ENCODE assay signal across 15 cellular contexts in the genomic region with DNA sequence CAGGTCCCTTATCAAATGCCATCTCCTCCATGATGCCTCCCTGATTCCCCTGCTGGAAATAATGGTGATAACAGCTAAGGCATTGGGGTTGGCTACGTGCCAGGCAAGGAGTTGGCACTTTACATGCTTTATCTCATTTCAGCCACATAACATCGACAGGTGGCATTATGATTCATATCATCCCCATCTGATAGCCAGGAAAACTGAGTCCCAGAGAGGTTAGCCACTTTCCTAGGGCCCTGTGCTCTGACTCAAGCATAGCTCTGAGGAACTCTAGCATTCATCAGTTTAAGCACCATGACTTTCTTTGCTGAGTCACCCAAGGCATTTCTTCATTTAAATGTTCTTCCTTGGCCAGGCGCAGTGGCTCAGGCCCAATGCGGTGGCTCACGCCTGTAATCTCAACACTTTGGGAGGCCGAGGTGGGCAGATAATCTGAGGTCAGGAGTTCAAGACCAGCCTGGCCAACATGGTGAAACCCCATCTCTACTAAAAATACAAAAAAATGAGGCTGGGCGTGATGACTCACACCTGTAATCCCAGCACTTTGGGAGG. TPM values are rescaled to one million over a fixed set of nuclear protein-coding genes. Genes with fewer than 3 reads are reported as not detected.
DNase-seq lines count a peak whose midpoint lies in the region; TF ChIP-seq lines count a peak whose summit lies in the region.
"Had no signal": no experiment of that assay in that cellular context is flagged by ENCODE, and none has a peak within 500 bp of the region (broad histone marks: within the 10 kb centered on the region; RNA-seq: fewer than 3 reads in every experiment).

No MANE protein-coding gene starts in this region.

- TF ChIP-seq CTCF in NB4 (IDR thresholded peaks at IDR 0.05; ENCODE audit: low read depth, low read length): no peak
- no peak for TF ChIP-seq CTCF in cardiac fibroblast (IDR thresholded peaks at IDR 0.05; ENCODE audit: low read depth, low read length)
- peak; percentile 15 for TF ChIP-seq CTCF in neutrophil (IDR thresholded peaks at IDR 0.05)
- TF ChIP-seq CTCF in stomach (IDR thresholded peaks at IDR 0.05): no peak

- peak; percentile 58 for DNase-seq in DMS53 (lab: John Stamatoyannopoulos, UW)
- no peak for DNase-seq in DMS53 treated with DMSO at 0.1 percent for 48 hours (lab: John Stamatoyannopoulos, UW; ENCODE audit: unreplicated experiment)
- peak; percentile 44 for DNase-seq in NB4 (ENCODE audit: low read depth)
- DNase-seq in cardiac fibroblast (ENCODE audit: low read depth in 2 of 2): peak; percentile 26 to 79
- DNase-seq in NCI-H345 (lab: John Stamatoyannopoulos, UW): no peak
- DNase-seq in stomach: no peak
- no peak for DNase-seq in amniotic stem cell (lab: John Stamatoyannopoulos, UW)
- DNase-seq: 8988T; activated CD4-positive, alpha-beta memory T cell treated with anti-CD3 and anti-CD28 coated beads for 36 hours; activated gamma-delta T cell; cerebellar nuclear complex; NCI-H748 treated with DMSO at 0.1 percent for 48 hours had no signal

- 60 to 72% (median 70%) methylated on average over 7 of the region's 7 CpGs for WGBS in stomach, 5 donors

- H3K9me3 ChIP-seq in neutrophil (no peaks in the 10 kb centered on the region), stomach (no peaks in the 10 kb centered on the region)

- TF ChIP-seq POLR2A in NB4 (IDR thresholded peaks at IDR 0.05; ENCODE audit: extremely low read depth, insufficient read length): no peak
- TF ChIP-seq POLR2A in stomach (IDR thresholded peaks at IDR 0.05): no peak

- TF ChIP-seq EP300 in stomach (IDR thresholded peaks at IDR 0.05): no peak

- H3K36me3 ChIP-seq in neutrophil: no peaks in the 10 kb centered on the region
- H3K36me3 ChIP-seq in stomach: no peaks in the 10 kb centered on the region

- H3K27ac ChIP-seq in neutrophil (peak overlapping the region; percentile 84), stomach (no peak overlapping the region)

- intact Hi-C loops in stomach (cut with DNase I; ENCODE audit: low total_unique reads): no loop called here

- no peak overlapping the region for H3K4me3 ChIP-seq in NB4 (ENCODE audit: low read depth, low read length)
- H3K4me3 ChIP-seq in cardiac fibroblast (replicated peaks in 1 of 2; ENCODE audit: low read depth in 2 of 2, low read length in 2 of 2): no peak overlapping the region
- H3K4me3 ChIP-seq in neutrophil (ENCODE audit: low read depth in 1 of 2, low read length in 1 of 2): peak overlapping the region in 1 of 2 experiments; percentile 32
- no peak overlapping the region for H3K4me3 ChIP-seq in stomach

- H3K4me1 ChIP-seq in neutrophil (ENCODE audit: control insufficient read depth in 1 of 2, insufficient read depth in 1 of 2, low read depth in 1 of 2, low read length in 1 of 2) (peaks cover 16 to 33% of the 10 kb centered on the region in 2 experiments), stomach (no peaks in the 10 kb centered on the region)

- no peaks in the 10 kb centered on the region for H3K27me3 ChIP-seq in neutrophil
- H3K27me3 ChIP-seq in stomach: peaks cover 0 to 12% (median 0%) of the 10 kb centered on the region in 3 donors

RNA-seq across cellular contexts. Expression of gene LEP, which starts 6.6 kb away (rescaled TPM):
- total RNA-seq in stomach: not detected
- under 1 TPM in 2 of 3 donors, not detected in 1; 0.05 to 0.12 TPM for polyA plus RNA-seq in stomach
- total RNA-seq: activated CD4-positive, alpha-beta memory T cell treated with anti-CD3 and anti-CD28 coated beads for 36 hours; kidney epithelial cell; natural killer cell treated with Interleukin-12 subunit alpha and Interleukin-12 subunit beta and Interleukin-15 and Interleukin-18, amount 100 ng/mL, for 72 hours had no signal

Comparison
In these comparisons a context has a peak if more than half of its experiments do, and no peak if none do; other contexts are left out.
1. DNase-seq: peak in DMS53 (single experiment), NB4 (single experiment) and cardiac fibroblast (2 of 2); none in DMS53 treated with DMSO at 0.1 percent for 48 hours (single experiment), NCI-H345 (single experiment), stomach (single experiment) and amniotic stem cell (single experiment).